11 cellular contexts compared by ENCODE assay signal in genomic region chr17:44559288-44560249, GRCh38. TPM values are rescaled to one million over a fixed set of nuclear protein-coding genes. Genes with fewer than 3 reads are reported as not detected.
DNase-seq lines count a peak whose midpoint lies in the region; ATAC-seq and TF ChIP-seq lines count a peak whose summit lies in the region.
"Had no signal": no experiment of that assay in that cellular context is flagged by ENCODE, and none has a peak within 500 bp of the region (broad histone marks: within the 10 kb centered on the region; RNA-seq: fewer than 3 reads in every experiment).

No MANE protein-coding gene starts in this region.

- peaks cover 18% of the 10 kb centered on the region for H3K4me1 Mint-ChIP-seq in activated CD4-positive, alpha-beta T cell treated with anti-CD3 and anti-CD28 coated beads, Interleukin-2, amount 10 ng/mL, durations not matched to agents 24 days and 14 days
- peaks cover 12% of the 10 kb centered on the region for H3K4me1 Mint-ChIP-seq in activated T-helper 2 cell treated with anti-CD3 and anti-CD28 coated beads, Interferon-gamma antibody, Interleukin-2, Interleukin-4, amounts not matched to agents 10 μg/mL and 5 μg/mL and 100 μg/mL, durations not matched to agents 14 hours and 24 hours and 36 hours (ENCODE audit: low read depth)

- H3K9me3 ChIP-seq in testis, result no peaks in the 10 kb centered on the region

- intact Hi-C loops in activated CD4-positive, alpha-beta T cell treated with anti-CD3 and anti-CD28 coated beads, Interleukin-2, amount 10 ng/mL, durations not matched to agents 24 days and 14 days (cut with micrococcal nuclease), result no loop called here
- intact Hi-C loops in activated T-helper 2 cell treated with anti-CD3 and anti-CD28 coated beads, Interferon-gamma antibody, Interleukin-2, Interleukin-4, amounts not matched to agents 10 μg/mL and 5 μg/mL and 100 μg/mL, durations not matched to agents 14 hours and 24 hours and 36 hours (cut with micrococcal nuclease), result loop anchor here (5.0 kb wide), 1 partner anchor 98 kb away; the partner anchor contains the start of gene MEIOC
- intact Hi-C loops in testis (cut with DNase I; ENCODE audit: low total_unique reads), result no loop called here

- no peaks in the 10 kb centered on the region for H3K9me3 Mint-ChIP-seq in activated CD4-positive, alpha-beta T cell treated with anti-CD3 and anti-CD28 coated beads, Interleukin-2, amount 10 ng/mL, durations not matched to agents 24 days and 14 days
- H3K9me3 Mint-ChIP-seq in activated T-helper 2 cell treated with anti-CD3 and anti-CD28 coated beads, Interferon-gamma antibody, Interleukin-2, Interleukin-4, amounts not matched to agents 10 μg/mL and 5 μg/mL and 100 μg/mL, durations not matched to agents 14 hours and 24 hours and 36 hours, result no peaks in the 10 kb centered on the region

- H3K36me3 ChIP-seq in kidney epithelial cell (ENCODE audit: control insufficient read depth, insufficient read depth, low read length) (no peaks in the 10 kb centered on the region), testis (ENCODE audit: low read depth, missing control alignments) (no peaks in the 10 kb centered on the region)

- H3K27ac ChIP-seq in testis, result peak overlapping the region in 1 of 2 donors; percentile 51

- H3K4me3 ChIP-seq in kidney epithelial cell (ENCODE audit: low read depth, low read length), result peak overlapping the region; percentile 11
- peak overlapping the region in 1 of 2 donors; percentile 74 for H3K4me3 ChIP-seq in testis

- TF ChIP-seq POLR2A in testis (IDR thresholded peaks at IDR 0.05), result no peak

- ATAC-seq in left lobe of liver, result no peak

- H3K27me3 Mint-ChIP-seq in activated CD4-positive, alpha-beta T cell treated with anti-CD3 and anti-CD28 coated beads, Interleukin-2, amount 10 ng/mL, durations not matched to agents 24 days and 14 days, result peaks cover 74% of the 10 kb centered on the region
- peaks cover 75% of the 10 kb centered on the region for H3K27me3 Mint-ChIP-seq in activated T-helper 2 cell treated with anti-CD3 and anti-CD28 coated beads, Interferon-gamma antibody, Interleukin-2, Interleukin-4, amounts not matched to agents 10 μg/mL and 5 μg/mL and 100 μg/mL, durations not matched to agents 14 hours and 24 hours and 36 hours (ENCODE audit: low read depth)

- peaks cover 4% of the 10 kb centered on the region for H3K4me1 ChIP-seq in testis

- H3K4me3 Mint-ChIP-seq in activated CD4-positive, alpha-beta T cell treated with anti-CD3 and anti-CD28 coated beads, Interleukin-2, amount 10 ng/mL, durations not matched to agents 24 days and 14 days, result peak overlapping the region; percentile 65
- peak overlapping the region; percentile 55 for H3K4me3 Mint-ChIP-seq in activated T-helper 2 cell treated with anti-CD3 and anti-CD28 coated beads, Interferon-gamma antibody, Interleukin-2, Interleukin-4, amounts not matched to agents 10 μg/mL and 5 μg/mL and 100 μg/mL, durations not matched to agents 14 hours and 24 hours and 36 hours (ENCODE audit: low read depth)

- DNase-seq in activated CD4-positive, alpha-beta T cell treated with anti-CD3 and anti-CD28 coated beads, Interleukin-2, amount 10 ng/mL, durations not matched to agents 24 days and 14 days, result no peak
- no peak for DNase-seq in activated CD4-positive, alpha-beta T cell treated with anti-CD3 and anti-CD28 coated beads, Interleukin-2, amount 50 U/mL, for 48 hours
- DNase-seq in activated T-helper 2 cell treated with anti-CD3 and anti-CD28 coated beads, Interferon-gamma antibody, Interleukin-2, Interleukin-4, amounts not matched to agents 10 μg/mL and 5 μg/mL and 100 μg/mL, durations not matched to agents 14 hours and 24 hours and 36 hours (ENCODE audit: low spot score), result no peak
- DNase-seq in kidney epithelial cell (ENCODE audit: low read depth) (no peak), testis (peak; percentile 28), left lobe of liver (ENCODE audit: low spot score) (no peak)
- DNase-seq in stimulated activated CD4-positive, alpha-beta T cell treated with anti-CD3 and anti-CD28 coated beads, Interleukin-4, amount 100 ng/mL, for 24 hours, result no peak
- no peak for DNase-seq in activated CD4-positive, alpha-beta T cell treated with anti-CD3 and anti-CD28 coated beads, Interleukin-2, amount 50 U/mL, for 1 hour
- DNase-seq: effector CD4-positive, alpha-beta T cell; NCI-H2081 treated with DMSO at 0.1 percent for 48 hours; SW 1271 had no signal

- H3K27ac Mint-ChIP-seq in activated CD4-positive, alpha-beta T cell treated with anti-CD3 and anti-CD28 coated beads, Interleukin-2, amount 10 ng/mL, durations not matched to agents 24 days and 14 days, result no peak overlapping the region
- no peak overlapping the region for H3K27ac Mint-ChIP-seq in activated T-helper 2 cell treated with anti-CD3 and anti-CD28 coated beads, Interferon-gamma antibody, Interleukin-2, Interleukin-4, amounts not matched to agents 10 μg/mL and 5 μg/mL and 100 μg/mL, durations not matched to agents 14 hours and 24 hours and 36 hours

- H3K27me3 ChIP-seq in kidney epithelial cell (ENCODE audit: control insufficient read depth, insufficient read depth, low read length) (no peaks in the 10 kb centered on the region), testis (no peaks in the 10 kb centered on the region)

- 29 to 32% methylated on average over 32 of the region's 32 CpGs for WGBS in testis, 2 donors

- no peaks in the 10 kb centered on the region for H3K36me3 Mint-ChIP-seq in activated CD4-positive, alpha-beta T cell treated with anti-CD3 and anti-CD28 coated beads, Interleukin-2, amount 10 ng/mL, durations not matched to agents 24 days and 14 days (ENCODE audit: low read depth)
- peaks cover 2% of the 10 kb centered on the region for H3K36me3 Mint-ChIP-seq in activated T-helper 2 cell treated with anti-CD3 and anti-CD28 coated beads, Interferon-gamma antibody, Interleukin-2, Interleukin-4, amounts not matched to agents 10 μg/mL and 5 μg/mL and 100 μg/mL, durations not matched to agents 14 hours and 24 hours and 36 hours (ENCODE audit: low read depth)

- TF ChIP-seq CTCF in kidney epithelial cell (IDR thresholded peaks at IDR 0.05; ENCODE audit: insufficient read depth, low read length, poor library complexity, severe bottlenecking) (no peak), testis (IDR thresholded peaks at IDR 0.05) (no peak)

RNA-seq across cellular contexts. Expression of gene FZD2, which starts 2.3 kb away (rescaled TPM):
- total RNA-seq in activated CD4-positive, alpha-beta T cell treated with anti-CD3 and anti-CD28 coated beads, Interleukin-2, amount 10 ng/mL, durations not matched to agents 24 days and 14 days, result not detected in 2 replicates
- total RNA-seq in activated T-helper 2 cell treated with anti-CD3 and anti-CD28 coated beads, Interferon-gamma antibody, Interleukin-2, Interleukin-4, amounts not matched to agents 10 μg/mL and 5 μg/mL and 100 μg/mL, durations not matched to agents 14 hours and 24 hours and 36 hours, result 0.53 and 0.57 TPM in 2 replicates
- total RNA-seq in kidney epithelial cell (8.1 and 11.2 TPM in 2 replicates), testis (1 to 10 TPM; 4.2 to 9.1 TPM), left lobe of liver (0.18 TPM)
- 6.1 TPM for polyA plus RNA-seq in testis (ENCODE audit: insufficient read depth, low read depth, low replicate concordance)

RNA-seq across cellular contexts. Expression of gene GPATCH8, which starts 56.4 kb away (rescaled TPM):
- 43.6 and 46.4 TPM in 2 replicates for total RNA-seq in activated CD4-positive, alpha-beta T cell treated with anti-CD3 and anti-CD28 coated beads, Interleukin-2, amount 10 ng/mL, durations not matched to agents 24 days and 14 days
- 44.7 and 49.6 TPM in 2 replicates for total RNA-seq in activated T-helper 2 cell treated with anti-CD3 and anti-CD28 coated beads, Interferon-gamma antibody, Interleukin-2, Interleukin-4, amounts not matched to agents 10 μg/mL and 5 μg/mL and 100 μg/mL, durations not matched to agents 14 hours and 24 hours and 36 hours
- total RNA-seq in kidney epithelial cell, result 30.9 and 34.9 TPM in 2 replicates
- 10 to 100 TPM; 69.2 to 70.0 TPM for total RNA-seq in testis
- 32.8 TPM for polyA plus RNA-seq in testis (ENCODE audit: insufficient read depth, low read depth, low replicate concordance)
- total RNA-seq in left lobe of liver, result 11.0 TPM
